In the genomic region with DNA sequence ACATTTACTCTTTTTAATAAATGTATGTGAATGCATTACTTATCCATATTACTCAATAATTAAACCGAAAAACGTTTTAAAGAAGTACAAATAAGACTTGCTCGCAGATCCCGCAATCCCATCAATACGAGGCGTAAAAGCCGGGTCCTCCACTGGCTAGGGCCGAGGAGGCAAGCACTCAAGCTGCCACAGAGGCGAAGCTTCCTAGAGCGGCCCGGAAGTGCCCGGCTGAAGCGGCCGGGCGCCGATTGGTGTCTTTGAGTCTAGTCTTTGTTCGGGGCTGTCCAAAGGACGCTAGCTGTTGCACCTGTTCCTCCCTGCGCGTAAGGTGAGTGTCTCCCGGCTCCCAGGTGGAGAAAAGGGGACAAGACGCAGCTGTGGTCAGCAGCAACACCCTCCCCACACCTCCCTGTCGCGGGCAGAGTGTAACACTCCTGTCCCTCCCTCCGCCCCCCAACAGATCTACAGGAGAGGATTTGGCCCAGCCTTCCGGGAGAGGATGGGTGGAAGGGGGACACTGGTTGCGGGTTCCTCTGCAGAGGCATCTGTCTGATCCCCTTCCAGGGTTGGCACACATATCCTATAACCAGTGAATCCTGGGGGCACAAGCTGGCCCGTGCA, we compare ENCODE assay signal across 8 cellular contexts.
DNase-seq lines count a peak whose midpoint lies in the region; ATAC-seq lines count a peak whose summit lies in the region.

Gene ZSCAN16 (plus strand): TSS at position 260 of the 621 bp plus-strand sequence. CDS start 835 bp downstream, outside the sequence.

- peak within 1 kb of the TSS; percentile 96 to 97 for H3K27ac Mint-ChIP-seq in effector memory CD8-positive, alpha-beta T cell

- H3K4me3 Mint-ChIP-seq in effector memory CD8-positive, alpha-beta T cell, result peak within 1 kb of the TSS; percentile 92

- DNase-seq in CD1c-positive myeloid dendritic cell (ENCODE audit: extremely low spot score) (peak; percentile 82), NCI-H82 (lab: John Stamatoyannopoulos, UW) (peak; percentile 93), medulla oblongata (ENCODE audit: extremely low spot score) (peak; percentile 89)
- peak; percentile 46 to 50 (median 50) for DNase-seq in activated CD8-positive, alpha-beta memory T cell treated with anti-CD3 and anti-CD28 coated beads for 48 hours (ENCODE audit: low read depth in 2 of 3, low spot score in 2 of 3)
- DNase-seq in effector memory CD8-positive, alpha-beta T cell, result peak; percentile 68 to 77 (median 69)
- peak; percentile 45 for DNase-seq in stimulated activated CD8-positive, alpha-beta memory T cell treated with anti-CD3 and anti-CD28 coated beads, Interleukin-12 subunit alpha, Interleukin-12 subunit beta, amount 100 ng/mL, for 24 hours (ENCODE audit: extremely low read depth)

- H3K27me3 Mint-ChIP-seq in effector memory CD8-positive, alpha-beta T cell, result no peaks in the 10 kb centered on the region

- peaks cover 26 to 48% of the 10 kb centered on the region in 2 donors for H3K4me1 Mint-ChIP-seq in effector memory CD8-positive, alpha-beta T cell (ENCODE audit: low read depth in 2 of 2)

- no peaks in the 10 kb centered on the region for H3K9me3 Mint-ChIP-seq in effector memory CD8-positive, alpha-beta T cell

- H3K36me3 Mint-ChIP-seq in effector memory CD8-positive, alpha-beta T cell (ENCODE audit: insufficient read depth), result peaks cover 38% of the 10 kb centered on the region

- ATAC-seq in GM19452 (IDR thresholded peaks at IDR 0.05; ENCODE audit: unreplicated experiment) (peak; percentile 98), HG03565 (IDR thresholded peaks at IDR 0.05; ENCODE audit: unreplicated experiment) (peak; percentile 96)
- peak; percentile 86 for ATAC-seq in effector memory CD8-positive, alpha-beta T cell (replicated peaks)

Comparison
In these comparisons a context has a peak if more than half of its experiments do, and no peak if none do; other contexts are left out.
1. Peak in every context shown above with its lines: DNase-seq and ATAC-seq.